1 cellular context compared by ENCODE assay signal in the genomic region with DNA sequence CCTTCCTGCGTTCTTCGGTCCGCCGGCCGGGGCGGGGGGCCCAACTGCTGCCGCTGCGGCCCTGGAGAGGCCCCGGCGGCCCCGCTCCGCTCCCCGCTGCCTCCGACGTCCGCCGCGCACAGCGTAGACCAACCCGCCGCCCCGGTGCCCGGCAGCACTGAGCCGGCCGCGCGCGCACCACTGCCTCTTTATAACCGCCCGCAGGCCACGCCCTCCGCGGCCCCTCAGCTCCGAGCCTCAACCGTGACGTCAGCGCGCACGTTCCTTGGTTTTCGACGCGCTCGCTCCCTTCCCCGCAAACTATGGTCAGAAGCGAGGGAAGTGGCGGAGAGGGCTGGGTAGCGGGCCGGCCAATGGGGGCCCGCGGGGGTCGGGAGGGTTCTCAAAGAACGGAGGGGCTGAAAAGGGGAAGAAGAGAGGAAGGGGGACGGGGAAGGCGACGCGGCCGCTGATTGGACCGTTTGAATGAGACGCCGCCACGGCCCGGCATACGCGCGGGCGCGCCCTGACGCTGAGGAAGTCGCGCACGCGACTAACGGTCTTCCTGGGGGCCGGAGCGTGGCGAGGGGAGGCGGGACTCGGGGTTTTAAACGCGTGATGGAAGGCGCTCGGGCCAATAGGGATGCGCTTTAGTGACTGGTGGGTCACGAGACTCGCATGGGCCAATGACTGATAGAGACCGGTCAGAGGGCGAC.
TF ChIP-seq lines count a peak whose summit lies in the region.

TSS of gene UBE2S (minus strand) at position 164 of the 695 bp plus-strand sequence. CDS start 199 bp downstream, outside the sequence.

TF ChIP-seq in HEK293, 187 proteins besides CTCF, POLR2A, EP300 and RAD21 (continued from another document):
- TF ChIP-seq ZBTB1 (tag by site-specific recombination; IDR thresholded peaks at IDR 0.05) (peak; percentile 70; the same call in 1 of the 2 replicates), KLF1 (tag by site-specific recombination; IDR thresholded peaks at IDR 0.05) (peak; percentile 82), SP3 (tag by site-specific recombination; IDR thresholded peaks at IDR 0.05) (peak; percentile 95), ZNF645 (tag by site-specific recombination; IDR thresholded peaks at IDR 0.05) (no peak), ZNF677 (tag by site-specific recombination; IDR thresholded peaks at IDR 0.05) (no peak), ZFP69B (tag by site-specific recombination; IDR thresholded peaks at IDR 0.05) (peak; percentile 57; the same call in 1 of the 2 replicates), ZBTB20 (tag by site-specific recombination; IDR thresholded peaks at IDR 0.05) (peak; percentile 88), ZBTB17 (tag by site-specific recombination; IDR thresholded peaks at IDR 0.05) (peak; percentile 52), ZNF624 (tag by site-specific recombination; IDR thresholded peaks at IDR 0.05) (no peak), ZNF626 (tag by site-specific recombination; IDR thresholded peaks at IDR 0.05) (no peak), ZNF488 (tag by site-specific recombination; IDR thresholded peaks at IDR 0.05) (no peak), ZNF416 (tag by site-specific recombination; IDR thresholded peaks at IDR 0.05) (no peak), WT1 (tag by site-specific recombination; IDR thresholded peaks at IDR 0.05) (peak; percentile 71; the same call in 1 of the 2 replicates), ZNF549 (tag by site-specific recombination; IDR thresholded peaks at IDR 0.05) (no peak), KLF10 (tag by site-specific recombination; IDR thresholded peaks at IDR 0.05) (peak; percentile 95), ZNF23 (tag by site-specific recombination; IDR thresholded peaks at IDR 0.05; ENCODE audit: borderline replicate concordance) (no peak), HOXC10 (CRISPR knock-in tag; IDR thresholded peaks at IDR 0.05) (0 out of 2 replicates have a peak, but pooled peaks have one; percentile 89), ZNF580 (tag by site-specific recombination; IDR thresholded peaks at IDR 0.05) (peak; percentile 94), ZNF707 (tag by site-specific recombination; IDR thresholded peaks at IDR 0.05) (no peak), ZNF10 (tag by site-specific recombination; IDR thresholded peaks at IDR 0.05) (peak; percentile 66; the same call in 1 of the 2 replicates), INSM2 (tag by site-specific recombination; IDR thresholded peaks at IDR 0.05) (peak; percentile 83), ZNF701 (tag by site-specific recombination; IDR thresholded peaks at IDR 0.05) (no peak)
- TF ChIP-seq, protein P1, sequence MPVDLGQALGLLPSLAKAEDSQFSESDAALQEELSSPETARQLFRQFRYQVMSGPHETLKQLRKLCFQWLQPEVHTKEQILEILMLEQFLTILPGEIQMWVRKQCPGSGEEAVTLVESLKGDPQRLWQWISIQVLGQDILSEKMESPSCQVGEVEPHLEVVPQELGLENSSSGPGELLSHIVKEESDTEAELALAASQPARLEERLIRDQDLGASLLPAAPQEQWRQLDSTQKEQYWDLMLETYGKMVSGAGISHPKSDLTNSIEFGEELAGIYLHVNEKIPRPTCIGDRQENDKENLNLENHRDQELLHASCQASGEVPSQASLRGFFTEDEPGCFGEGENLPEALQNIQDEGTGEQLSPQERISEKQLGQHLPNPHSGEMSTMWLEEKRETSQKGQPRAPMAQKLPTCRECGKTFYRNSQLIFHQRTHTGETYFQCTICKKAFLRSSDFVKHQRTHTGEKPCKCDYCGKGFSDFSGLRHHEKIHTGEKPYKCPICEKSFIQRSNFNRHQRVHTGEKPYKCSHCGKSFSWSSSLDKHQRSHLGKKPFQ (tag by site-specific recombination; IDR thresholded peaks at IDR 0.05), result 0 out of 2 replicates have a peak, but pooled peaks have one; percentile 21
